In the genomic region with DNA sequence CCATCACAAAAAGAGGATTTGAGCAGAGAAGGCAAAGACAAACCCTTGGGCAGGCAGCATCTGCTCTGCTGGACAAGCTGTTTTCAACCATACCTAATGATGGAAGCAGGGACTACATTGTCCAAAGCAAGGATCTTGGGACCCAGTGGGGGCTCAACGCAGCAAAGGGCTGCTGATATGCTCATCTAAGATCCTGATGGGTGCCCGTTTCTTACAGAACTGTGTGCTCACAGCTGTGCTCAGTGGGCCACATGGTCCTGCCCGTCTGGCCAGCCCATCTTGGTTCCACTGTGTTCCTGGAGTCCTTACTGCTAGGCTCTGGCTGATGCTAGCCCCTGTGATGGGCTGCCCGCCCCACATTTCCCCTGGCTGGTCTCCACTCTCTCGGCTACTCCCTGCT, we compare ENCODE assay signal across 19 cellular contexts. TPM values are rescaled to one million over a fixed set of nuclear protein-coding genes. Genes with fewer than 3 reads are reported as not detected.
DNase-seq lines count a peak whose midpoint lies in the region; ATAC-seq and TF ChIP-seq lines count a peak whose summit lies in the region.
"Had no signal": no experiment of that assay in that cellular context is flagged by ENCODE, and none has a peak within 500 bp of the region (broad histone marks: within the 10 kb centered on the region; RNA-seq: fewer than 3 reads in every experiment).

No MANE protein-coding gene starts in this region.

- peaks cover 0 to 4% of the 10 kb centered on the region in 2 donors for H3K27me3 ChIP-seq in aorta (ENCODE audit: control insufficient read depth in 1 of 2, insufficient read depth in 2 of 2, low read length in 1 of 2)
- H3K27me3 ChIP-seq: SJSA1 had no signal

- CTCF ChIA-PET in activated CD4-positive, alpha-beta memory T cell treated with anti-CD3 and anti-CD28 coated beads for 36 hours (lab: Charles Lee): no interaction called here
- CTCF ChIA-PET in activated CD4-positive, alpha-beta memory T cell treated with anti-CD3 and anti-CD28 coated beads, Interleukin-2, amount 10 ng/mL, durations not matched to agents 7 days and 5 days (lab: Charles Lee): interaction anchor here (1.2 kb wide), 1 partner anchor 32 kb away, joined by 3 read pairs; no protein-coding TSS in a partner anchor

- H3K4me1 ChIP-seq in aorta (ENCODE audit: control insufficient read depth in 1 of 2, insufficient read depth in 2 of 2, low read length in 2 of 2): peaks cover 2 to 6% of the 10 kb centered on the region in 2 donors
- H3K4me1 ChIP-seq: parathyroid adenoma had no signal

- H3K27me3 Mint-ChIP-seq in activated CD4-positive, alpha-beta memory T cell treated with anti-CD3 and anti-CD28 coated beads for 36 hours: peaks cover 3% of the 10 kb centered on the region
- H3K27me3 Mint-ChIP-seq in activated CD4-positive, alpha-beta memory T cell treated with anti-CD3 and anti-CD28 coated beads, Interleukin-2, amount 10 ng/mL, durations not matched to agents 7 days and 5 days: no peaks in the 10 kb centered on the region
- no peaks in the 10 kb centered on the region for H3K27me3 Mint-ChIP-seq in stimulated activated naive CD8-positive, alpha-beta T cell treated with anti-CD3 and anti-CD28 coated beads, Interleukin-15, amount 100 ng/mL, for 72 hours
- H3K27me3 Mint-ChIP-seq in mesothelial cell of epicardium (ENCODE audit: low read depth): no peaks in the 10 kb centered on the region
- H3K27me3 Mint-ChIP-seq: activated CD4-positive, alpha-beta T cell treated with anti-CD3 and anti-CD28 coated beads, Interleukin-2, amount 10 ng/mL, durations not matched to agents 7 days and 5 days; CD4-positive, CD25-positive, alpha-beta regulatory T cell; stimulated activated naive CD8-positive, alpha-beta T cell treated with anti-CD3 and anti-CD28 coated beads, Interleukin-15, Interleukin-2, amounts not matched to agents 100 ng/mL and 50 ng/mL, for 24 hours had no signal

- 93 to 94% methylated on average over 5 of the region's 5 CpGs for WGBS in aorta, 2 donors

- peak; percentile 8 for DNase-seq in activated CD4-positive, alpha-beta memory T cell treated with anti-CD3 and anti-CD28 coated beads for 36 hours
- no peak for DNase-seq in activated CD4-positive, alpha-beta memory T cell treated with anti-CD3 and anti-CD28 coated beads, Interleukin-2, amount 10 ng/mL, durations not matched to agents 7 days and 5 days
- peak; percentile 2 for DNase-seq in stimulated activated naive CD8-positive, alpha-beta T cell treated with anti-CD3 and anti-CD28 coated beads, Interleukin-15, Interleukin-2, amounts not matched to agents 100 U/mL and 50 U/mL, for 24 hours
- no peak for DNase-seq in stimulated activated naive CD8-positive, alpha-beta T cell treated with anti-CD3 and anti-CD28 coated beads, Interleukin-15, amount 100 ng/mL, for 72 hours
- DNase-seq in mesothelial cell of epicardium (ENCODE audit: low spot score in 2 of 2, unreplicated experiment in 2 of 2) (peak; percentile 17 to 37), aorta (peak; percentile 37 to 68), ecto neural progenitor cell (ENCODE audit: low spot score) (no peak), middle frontal gyrus (ENCODE audit: extremely low spot score, low spot score) (no peak)
- DNase-seq: activated CD4-positive, alpha-beta T cell treated with anti-CD3 and anti-CD28 coated beads, Interleukin-2, amount 10 ng/mL, durations not matched to agents 7 days and 5 days; CD4-positive, CD25-positive, alpha-beta regulatory T cell; esophagus squamous epithelium; NCI-H1417 treated with DMSO at 0.1 percent for 48 hours had no signal

- POLR2A ChIA-PET in activated CD4-positive, alpha-beta memory T cell treated with anti-CD3 and anti-CD28 coated beads for 36 hours (lab: Charles Lee): no interaction called here
- POLR2A ChIA-PET in activated CD4-positive, alpha-beta memory T cell treated with anti-CD3 and anti-CD28 coated beads, Interleukin-2, amount 10 ng/mL, durations not matched to agents 7 days and 5 days (lab: Charles Lee): no interaction called here

- no peaks in the 10 kb centered on the region for H3K9me3 ChIP-seq in aorta (ENCODE audit: control insufficient read depth, low read length)
- H3K9me3 ChIP-seq: esophagus squamous epithelium, SJSA1 had no signal

- no peaks in the 10 kb centered on the region for H3K36me3 ChIP-seq in aorta (ENCODE audit: control insufficient read depth in 1 of 2, insufficient read depth in 2 of 2, low read length in 1 of 2)
- H3K36me3 ChIP-seq: esophagus squamous epithelium, SJSA1 had no signal

- no peaks in the 10 kb centered on the region for H3K4me1 Mint-ChIP-seq in activated CD4-positive, alpha-beta memory T cell treated with anti-CD3 and anti-CD28 coated beads for 36 hours (ENCODE audit: low read depth)
- no peaks in the 10 kb centered on the region for H3K4me1 Mint-ChIP-seq in activated CD4-positive, alpha-beta memory T cell treated with anti-CD3 and anti-CD28 coated beads, Interleukin-2, amount 10 ng/mL, durations not matched to agents 7 days and 5 days
- H3K4me1 Mint-ChIP-seq in stimulated activated naive CD8-positive, alpha-beta T cell treated with anti-CD3 and anti-CD28 coated beads, Interleukin-15, amount 100 ng/mL, for 72 hours: no peaks in the 10 kb centered on the region
- no peaks in the 10 kb centered on the region for H3K4me1 Mint-ChIP-seq in mesothelial cell of epicardium
- H3K4me1 Mint-ChIP-seq: activated CD4-positive, alpha-beta T cell treated with anti-CD3 and anti-CD28 coated beads, Interleukin-2, amount 10 ng/mL, durations not matched to agents 7 days and 5 days; CD4-positive, CD25-positive, alpha-beta regulatory T cell had no signal

- no peak overlapping the region for H3K27ac ChIP-seq in aorta (ENCODE audit: low read depth in 1 of 2, low read length in 2 of 2)
- H3K27ac ChIP-seq: esophagus squamous epithelium, parathyroid adenoma, SJSA1 had no signal

- TF ChIP-seq CTCF in mesothelial cell of epicardium (IDR thresholded peaks at IDR 0.05; ENCODE audit: unreplicated experiment): no peak

- intact Hi-C loops in activated CD4-positive, alpha-beta memory T cell treated with anti-CD3 and anti-CD28 coated beads for 36 hours (cut with micrococcal nuclease): no loop called here
- intact Hi-C loops in aorta (cut with DNase I): no loop called here

- no peak for ATAC-seq in stimulated activated naive CD8-positive, alpha-beta T cell treated with anti-CD3 and anti-CD28 coated beads, Interleukin-15, Interleukin-2, amounts not matched to agents 100 U/mL and 50 U/mL, for 24 hours
- no peak for ATAC-seq in stimulated activated naive CD8-positive, alpha-beta T cell treated with anti-CD3 and anti-CD28 coated beads, Interleukin-15, amount 100 ng/mL, for 72 hours
- no peak for ATAC-seq in aorta (ENCODE audit: low FRiP score)
- ATAC-seq: HCT116 had no signal

- H3K4me3 ChIP-seq in aorta (ENCODE audit: low read length in 2 of 2): no peak overlapping the region
- H3K4me3 ChIP-seq: esophagus squamous epithelium, SJSA1 had no signal

- H3K9me3 Mint-ChIP-seq in activated CD4-positive, alpha-beta memory T cell treated with anti-CD3 and anti-CD28 coated beads for 36 hours: no peaks in the 10 kb centered on the region
- H3K9me3 Mint-ChIP-seq in activated CD4-positive, alpha-beta memory T cell treated with anti-CD3 and anti-CD28 coated beads, Interleukin-2, amount 10 ng/mL, durations not matched to agents 7 days and 5 days: no peaks in the 10 kb centered on the region
- H3K9me3 Mint-ChIP-seq in stimulated activated naive CD8-positive, alpha-beta T cell treated with anti-CD3 and anti-CD28 coated beads, Interleukin-15, amount 100 ng/mL, for 72 hours: no peaks in the 10 kb centered on the region
- H3K9me3 Mint-ChIP-seq in mesothelial cell of epicardium: no peaks in the 10 kb centered on the region
- H3K9me3 Mint-ChIP-seq: activated CD4-positive, alpha-beta T cell treated with anti-CD3 and anti-CD28 coated beads, Interleukin-2, amount 10 ng/mL, durations not matched to agents 7 days and 5 days; stimulated activated naive CD8-positive, alpha-beta T cell treated with anti-CD3 and anti-CD28 coated beads, Interleukin-15, Interleukin-2, amounts not matched to agents 100 ng/mL and 50 ng/mL, for 24 hours had no signal

- H3K36me3 Mint-ChIP-seq in activated CD4-positive, alpha-beta memory T cell treated with anti-CD3 and anti-CD28 coated beads for 36 hours: no peaks in the 10 kb centered on the region
- H3K36me3 Mint-ChIP-seq in activated CD4-positive, alpha-beta memory T cell treated with anti-CD3 and anti-CD28 coated beads, Interleukin-2, amount 10 ng/mL, durations not matched to agents 7 days and 5 days (ENCODE audit: low read depth): no peaks in the 10 kb centered on the region
- H3K36me3 Mint-ChIP-seq in mesothelial cell of epicardium: no peaks in the 10 kb centered on the region
- H3K36me3 Mint-ChIP-seq: brain; CD4-positive, CD25-positive, alpha-beta regulatory T cell had no signal

- H3K4me3 Mint-ChIP-seq in activated CD4-positive, alpha-beta memory T cell treated with anti-CD3 and anti-CD28 coated beads for 36 hours: no peak overlapping the region
- no peak overlapping the region for H3K4me3 Mint-ChIP-seq in activated CD4-positive, alpha-beta memory T cell treated with anti-CD3 and anti-CD28 coated beads, Interleukin-2, amount 10 ng/mL, durations not matched to agents 7 days and 5 days
- no peak overlapping the region for H3K4me3 Mint-ChIP-seq in stimulated activated naive CD8-positive, alpha-beta T cell treated with anti-CD3 and anti-CD28 coated beads, Interleukin-15, amount 100 ng/mL, for 72 hours
- no peak overlapping the region for H3K4me3 Mint-ChIP-seq in mesothelial cell of epicardium
- H3K4me3 Mint-ChIP-seq: activated CD4-positive, alpha-beta T cell treated with anti-CD3 and anti-CD28 coated beads, Interleukin-2, amount 10 ng/mL, durations not matched to agents 7 days and 5 days; brain; CD4-positive, CD25-positive, alpha-beta regulatory T cell; stimulated activated naive CD8-positive, alpha-beta T cell treated with anti-CD3 and anti-CD28 coated beads, Interleukin-15, Interleukin-2, amounts not matched to agents 100 ng/mL and 50 ng/mL, for 24 hours had no signal

- no peak overlapping the region for H3K27ac Mint-ChIP-seq in activated CD4-positive, alpha-beta memory T cell treated with anti-CD3 and anti-CD28 coated beads for 36 hours
- no peak overlapping the region for H3K27ac Mint-ChIP-seq in activated CD4-positive, alpha-beta memory T cell treated with anti-CD3 and anti-CD28 coated beads, Interleukin-2, amount 10 ng/mL, durations not matched to agents 7 days and 5 days
- no peak overlapping the region for H3K27ac Mint-ChIP-seq in stimulated activated naive CD8-positive, alpha-beta T cell treated with anti-CD3 and anti-CD28 coated beads, Interleukin-15, amount 100 ng/mL, for 72 hours
- no peak overlapping the region for H3K27ac Mint-ChIP-seq in mesothelial cell of epicardium
- H3K27ac Mint-ChIP-seq: activated CD4-positive, alpha-beta T cell treated with anti-CD3 and anti-CD28 coated beads, Interleukin-2, amount 10 ng/mL, durations not matched to agents 7 days and 5 days; CD4-positive, CD25-positive, alpha-beta regulatory T cell; stimulated activated naive CD8-positive, alpha-beta T cell treated with anti-CD3 and anti-CD28 coated beads, Interleukin-15, Interleukin-2, amounts not matched to agents 100 ng/mL and 50 ng/mL, for 24 hours had no signal

RNA-seq across cellular contexts. Expression of a gene that starts 36.1 kb away (rescaled TPM):
- total RNA-seq in activated CD4-positive, alpha-beta memory T cell treated with anti-CD3 and anti-CD28 coated beads for 36 hours: not detected
- total RNA-seq in activated CD4-positive, alpha-beta memory T cell treated with anti-CD3 and anti-CD28 coated beads, Interleukin-2, amount 10 ng/mL, durations not matched to agents 7 days and 5 days: not detected
- total RNA-seq in mesothelial cell of epicardium: 19.6 to 20.7 TPM (median 20.3 TPM) in 3 replicates
- 1 to 10 TPM in 1 of 2 donors, under 1 TPM in 1; 0.36 to 1.2 TPM for total RNA-seq in aorta
- 1 to 10 TPM in 1 of 2 donors, under 1 TPM in 1; 0.54 to 4.0 TPM for polyA plus RNA-seq in aorta
- total RNA-seq: activated CD4-positive, alpha-beta T cell treated with anti-CD3 and anti-CD28 coated beads, Interleukin-2, amount 10 ng/mL, durations not matched to agents 7 days and 5 days; CD4-positive, CD25-positive, alpha-beta regulatory T cell; HT1080 had no signal
- polyA plus RNA-seq: CD4-positive, CD25-positive, alpha-beta regulatory T cell had no signal

RNA-seq across cellular contexts. Expression of a gene that starts 54.6 kb away (rescaled TPM):
- not detected for total RNA-seq in activated CD4-positive, alpha-beta memory T cell treated with anti-CD3 and anti-CD28 coated beads for 36 hours
- not detected for total RNA-seq in activated CD4-positive, alpha-beta memory T cell treated with anti-CD3 and anti-CD28 coated beads, Interleukin-2, amount 10 ng/mL, durations not matched to agents 7 days and 5 days
- total RNA-seq in mesothelial cell of epicardium: 0.14 TPM in 1 of 3 replicates, not detected in the others
- total RNA-seq in aorta: not detected
- polyA plus RNA-seq in aorta: not detected
- total RNA-seq: activated CD4-positive, alpha-beta T cell treated with anti-CD3 and anti-CD28 coated beads, Interleukin-2, amount 10 ng/mL, durations not matched to agents 7 days and 5 days; CD4-positive, CD25-positive, alpha-beta regulatory T cell; esophagus squamous epithelium; HT1080; kidney epithelial cell had no signal
- polyA plus RNA-seq: CD4-positive, CD25-positive, alpha-beta regulatory T cell had no signal

RNA-seq across cellular contexts. Expression of a gene that starts 58.5 kb away (rescaled TPM):
- under 1 TPM; 0.51 to 0.71 TPM for total RNA-seq in activated CD4-positive, alpha-beta memory T cell treated with anti-CD3 and anti-CD28 coated beads for 36 hours
- total RNA-seq in activated CD4-positive, alpha-beta memory T cell treated with anti-CD3 and anti-CD28 coated beads, Interleukin-2, amount 10 ng/mL, durations not matched to agents 7 days and 5 days: under 1 TPM; 0.86 to 0.95 TPM
- total RNA-seq in mesothelial cell of epicardium (3.0 to 4.0 TPM (median 3.3 TPM) in 3 replicates), aorta (10 to 100 TPM in 1 of 2 donors, 1 to 10 TPM in 1; 8.8 to 24.8 TPM)
- polyA plus RNA-seq in aorta: under 1 TPM; 0.13 to 0.79 TPM

Comparison
In these comparisons a context has a peak if more than half of its experiments do, and no peak if none do; other contexts are left out.
1. DNase-seq: peak in activated CD4-positive, alpha-beta memory T cell treated with anti-CD3 and anti-CD28 coated beads for 36 hours (single experiment), stimulated activated naive CD8-positive, alpha-beta T cell treated with anti-CD3 and anti-CD28 coated beads, Interleukin-15, Interleukin-2, amounts not matched to agents 100 U/mL and 50 U/mL, for 24 hours (single experiment), mesothelial cell of epicardium (2 of 2) and aorta (2 of 2); none in activated CD4-positive, alpha-beta memory T cell treated with anti-CD3 and anti-CD28 coated beads, Interleukin-2, amount 10 ng/mL, durations not matched to agents 7 days and 5 days (single experiment), stimulated activated naive CD8-positive, alpha-beta T cell treated with anti-CD3 and anti-CD28 coated beads, Interleukin-15, amount 100 ng/mL, for 72 hours (0 of 2), ecto neural progenitor cell (single experiment) and middle frontal gyrus (single experiment).